ENCODE assay signal across 25 cellular contexts in genomic region chr6:10019851-10020250, GRCh38.
"Had no signal": no experiment of that assay in that cellular context is flagged by ENCODE, and none has a peak within 500 bp of the region (broad histone marks: within the 10 kb centered on the region; RNA-seq: fewer than 3 reads in every experiment).

No MANE protein-coding gene starts in this region.

- H3K9me3 ChIP-seq: stomach, suprapubic skin, thoracic aorta, thyroid gland, tibial artery, tibial nerve, transverse colon, upper lobe of left lung, upper lobe of right lung, uterus, vagina had no signal

- DNase-seq: stimulated activated CD4-positive, alpha-beta T cell treated with anti-CD3 and anti-CD28 coated beads, Interleukin-2, amount 100 ng/mL, for 48 hours; stimulated activated CD4-positive, alpha-beta T cell treated with anti-CD3 and anti-CD28 coated beads, Interleukin-4, amount 100 ng/mL, for 1 hour; stimulated activated CD4-positive, alpha-beta T cell treated with anti-CD3 and anti-CD28 coated beads, Interleukin-4, amount 100 ng/mL, for 24 hours; stimulated activated CD4-positive, alpha-beta T cell treated with anti-CD3 and anti-CD28 coated beads, Interleukin-4, amount 100 ng/mL, for 4 hours; stimulated activated CD8-positive, alpha-beta memory T cell treated with anti-CD3 and anti-CD28 coated beads, Interleukin-4, amount 100 ng/mL, for 48 hours; stimulated activated naive B cell treated with anti-CD40 and anti-IgM and Interleukin-4, amounts not matched to agents 10 μg/mL and 1 μg/mL and 100 μg/mL, for 72 hours; stimulated activated naive CD4-positive, alpha-beta T cell; stimulated activated naive CD4-positive, alpha-beta T cell treated with Interleukin-2 at 50 U/mL for 16 hours; stimulated activated naive CD8-positive, alpha-beta T cell treated with anti-CD3 and anti-CD28 coated beads, Interleukin-15, amount 100 ng/mL, for 72 hours; stimulated activated naive CD8-positive, alpha-beta T cell treated with anti-CD3 and anti-CD28 coated beads, Interleukin-15, Interleukin-2, amounts not matched to agents 100 U/mL and 50 U/mL, for 24 hours; stomach; substantia nigra; thyroid gland; tibial artery; transverse colon; trophoblast cell; upper lobe of right lung; uterus had no signal

- H3K27ac ChIP-seq: stomach, suprapubic skin, thoracic aorta, thyroid gland, tibial artery, tibial nerve, transverse colon, upper lobe of left lung, upper lobe of right lung, uterus, vagina had no signal

- ATAC-seq: stimulated activated effector memory CD8-positive, alpha-beta T cell treated with anti-CD3 and anti-CD28 coated beads, Interleukin-12 subunit alpha, Interleukin-12 subunit beta, amount 100 ng/mL, for 72 hours; stimulated activated memory B cell treated with anti-CD40 and anti-IgM and Interleukin-4, amounts not matched to agents 10 μg/mL and 1 μg/mL and 100 μg/mL, for 72 hours; stimulated activated naive B cell treated with anti-CD40 and anti-IgM and Interleukin-4, amounts not matched to agents 10 μg/mL and 1 μg/mL and 100 μg/mL, for 72 hours; stimulated activated naive CD8-positive, alpha-beta T cell treated with anti-CD3 and anti-CD28 coated beads, Interleukin-15, amount 100 ng/mL, for 72 hours; stimulated activated naive CD8-positive, alpha-beta T cell treated with anti-CD3 and anti-CD28 coated beads, Interleukin-15, Interleukin-2, amounts not matched to agents 100 U/mL and 50 U/mL, for 24 hours; upper lobe of right lung had no signal

- H3K27me3 ChIP-seq: stomach, suprapubic skin, thyroid gland, tibial artery, tibial nerve, transverse colon, upper lobe of left lung, upper lobe of right lung, uterus, vagina had no signal

- H3K4me1 ChIP-seq: stomach, suprapubic skin, thyroid gland, tibial artery, tibial nerve, transverse colon, upper lobe of left lung, upper lobe of right lung, uterus, vagina had no signal

- H3K36me3 ChIP-seq: stomach, suprapubic skin, thoracic aorta, thyroid gland, tibial artery, tibial nerve, transverse colon, upper lobe of left lung, upper lobe of right lung, uterus, vagina had no signal

- H3K4me3 ChIP-seq: stomach, suprapubic skin, thoracic aorta, thyroid gland, tibial artery, tibial nerve, transverse colon, upper lobe of left lung, upper lobe of right lung, uterus, vagina had no signal
